ENCODE assay signal across 10 cellular contexts in the genomic region with DNA sequence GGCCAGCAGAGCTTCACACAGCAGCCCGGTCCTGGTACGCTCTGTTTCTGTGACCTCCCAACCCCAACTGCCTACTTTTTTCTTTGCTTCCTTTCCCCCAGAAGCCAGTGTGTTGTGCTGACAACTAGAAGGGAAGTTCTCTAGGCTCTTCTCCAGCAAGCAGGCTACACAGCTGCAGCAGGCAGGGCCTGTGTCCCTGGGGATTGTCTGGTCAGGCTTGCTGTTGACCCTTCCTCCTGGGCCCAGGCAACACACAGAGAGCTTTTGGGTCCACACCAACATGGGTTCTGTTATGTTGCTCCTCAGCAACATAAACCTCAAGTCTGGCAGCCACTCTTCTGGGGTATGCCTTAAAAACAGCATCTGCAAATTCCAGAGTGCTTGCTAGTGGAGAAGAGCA. TPM values are rescaled to one million over a fixed set of nuclear protein-coding genes. Genes with fewer than 3 reads are reported as not detected.
A peak's percentile ranks its signal among the peaks of the same experiment; 100 is the strongest.
DNase-seq lines count a peak whose midpoint lies in the region; ATAC-seq and TF ChIP-seq lines count a peak whose summit lies in the region.
"Had no signal": no experiment of that assay in that cellular context is flagged by ENCODE, and none has a peak within 500 bp of the region (broad histone marks: within the 10 kb centered on the region; RNA-seq: fewer than 3 reads in every experiment).

No MANE protein-coding gene starts in this region.

- H4K20me1 ChIP-seq in BLaER1: no peaks in the 10 kb centered on the region

- peak overlapping the region; percentile 38 for H3K4me2 ChIP-seq in BLaER1

- ATAC-seq in GM18870 (IDR thresholded peaks at IDR 0.05; ENCODE audit: unreplicated experiment): no peak

- H3K36me3 ChIP-seq in BLaER1: no peaks in the 10 kb centered on the region
- no peaks in the 10 kb centered on the region for H3K36me3 ChIP-seq in right atrium auricular region
- H3K36me3 ChIP-seq in rectal smooth muscle tissue (ENCODE audit: control insufficient read depth, insufficient read depth, low read length): peaks cover 3% of the 10 kb centered on the region

- H3K4me3 ChIP-seq in BLaER1: no peak overlapping the region
- H3K4me3 ChIP-seq in right atrium auricular region: no peak overlapping the region
- no peak overlapping the region for H3K4me3 ChIP-seq in rectal smooth muscle tissue (ENCODE audit: low read length)
- H3K4me3 ChIP-seq: ascending aorta had no signal

- H3K9ac ChIP-seq in BLaER1 (peak overlapping the region; percentile 58; the same call in 1 of the 2 replicates), rectal smooth muscle tissue (ENCODE audit: low read length) (no peak overlapping the region)

- H3K4me1 ChIP-seq in BLaER1 (peaks cover 21% of the 10 kb centered on the region), right atrium auricular region (peaks cover 0 to 32% of the 10 kb centered on the region in 2 donors), rectal smooth muscle tissue (ENCODE audit: control insufficient read depth, insufficient read depth, low read length) (peaks cover 5% of the 10 kb centered on the region)

- H3K9me3 ChIP-seq in BLaER1: no peaks in the 10 kb centered on the region
- no peaks in the 10 kb centered on the region for H3K9me3 ChIP-seq in right atrium auricular region
- H3K9me3 ChIP-seq: ascending aorta had no signal

- no peaks in the 10 kb centered on the region for H3K27me3 ChIP-seq in BLaER1
- no peaks in the 10 kb centered on the region for H3K27me3 ChIP-seq in right atrium auricular region
- no peaks in the 10 kb centered on the region for H3K27me3 ChIP-seq in rectal smooth muscle tissue (ENCODE audit: control insufficient read depth, insufficient read depth, low read length)
- H3K27me3 ChIP-seq: ascending aorta had no signal

- no peak for TF ChIP-seq CTCF in right atrium auricular region (IDR thresholded peaks at IDR 0.05)

- DNase-seq in brain pericyte (ENCODE audit: low read depth, low spot score): peak; percentile 81
- DNase-seq in right atrium auricular region (ENCODE audit: low spot score): no peak
- no peak for DNase-seq in RPMI8226
- no peak for DNase-seq in activated CD4-positive, alpha-beta T cell treated with anti-CD3 and anti-CD28 coated beads for 48 hours
- DNase-seq in activated naive CD4-positive, alpha-beta T cell treated with anti-CD3 and anti-CD28 coated beads, Interleukin-2, amount 50 U/mL, for 16 hours: no peak
- DNase-seq: naive B cell had no signal

- H3K27ac ChIP-seq in BLaER1 (peak overlapping the region; percentile 75), right atrium auricular region (peak overlapping the region; percentile 13 to 24), rectal smooth muscle tissue (ENCODE audit: low read depth, low read length) (peak overlapping the region; percentile 31)
- H3K27ac ChIP-seq: ascending aorta had no signal

RNA-seq across cellular contexts. Expression of a gene that starts 36.2 kb away (rescaled TPM):
- 100 to 1,000 TPM; 191 to 361 TPM for total RNA-seq in right atrium auricular region

Comparison
In these comparisons a context has a peak if more than half of its experiments do, and no peak if none do; other contexts are left out.
1. H3K27ac ChIP-seq: peak in every context shown above with its lines; median percentile 75 in BLaER1; 31 in rectal smooth muscle tissue; 18 in right atrium auricular region.